In the genomic region with DNA sequence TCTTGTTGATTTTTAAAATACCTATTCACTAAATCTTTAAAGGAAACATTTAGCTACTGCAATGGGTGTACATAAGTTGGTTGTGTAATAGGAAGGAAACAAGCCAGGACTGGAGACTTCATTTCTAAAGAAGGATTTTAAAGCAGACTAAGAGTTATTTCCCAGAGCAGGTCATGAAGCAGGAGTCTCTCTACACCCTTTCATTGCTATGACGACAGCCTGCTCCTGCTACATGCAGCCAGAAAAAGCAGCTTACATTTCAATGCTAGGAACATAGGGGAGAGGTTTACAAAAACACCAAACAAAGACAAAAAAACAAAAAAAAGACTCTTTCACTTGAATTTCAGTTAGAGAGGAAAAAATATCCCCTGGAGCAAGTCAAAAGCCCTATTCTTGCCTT, we compare ENCODE assay signal across 15 cellular contexts. TPM values are rescaled to one million over a fixed set of nuclear protein-coding genes. Genes with fewer than 3 reads are reported as not detected.
DNase-seq lines count a peak whose midpoint lies in the region; ATAC-seq and TF ChIP-seq lines count a peak whose summit lies in the region.
"Had no signal": no experiment of that assay in that cellular context is flagged by ENCODE, and none has a peak within 500 bp of the region (broad histone marks: within the 10 kb centered on the region; RNA-seq: fewer than 3 reads in every experiment).

No MANE protein-coding gene starts in this region.

- POLR2A ChIA-PET in CD8-positive, alpha-beta memory T cell (lab: Charles Lee) = no interaction called here

- peaks cover 22% of the 10 kb centered on the region for H3F3A ChIP-seq in neural progenitor cell (ENCODE audit: low read depth)

- no peaks in the 10 kb centered on the region for H3K79me2 ChIP-seq in neural progenitor cell (ENCODE audit: low read depth)

- no peak overlapping the region for H3K9ac ChIP-seq in neural progenitor cell

- peak; percentile 35 to 47 for TF ChIP-seq POLR2A in gastroesophageal sphincter (IDR thresholded peaks at IDR 0.05)

- H3K27me3 ChIP-seq in gastroesophageal sphincter (no peaks in the 10 kb centered on the region), neural progenitor cell (peaks cover 38% of the 10 kb centered on the region)
- H3K27me3 ChIP-seq in CD8-positive, alpha-beta memory T cell (ENCODE audit: insufficient read depth, low read length, poor library complexity, severe bottlenecking) = no peaks in the 10 kb centered on the region

- H3K4me3 Mint-ChIP-seq in neural progenitor cell = no peak overlapping the region
- H3K4me3 Mint-ChIP-seq in CD8-positive, alpha-beta memory T cell = no peak overlapping the region
- H3K4me3 Mint-ChIP-seq: activated naive CD4-positive, alpha-beta T cell treated with anti-CD3 and anti-CD28 coated beads for 36 hours; HFFc6 had no signal

- H3K36me3 ChIP-seq in gastroesophageal sphincter (no peaks in the 10 kb centered on the region), neural progenitor cell (no peaks in the 10 kb centered on the region), urinary bladder (ENCODE audit: insufficient read depth) (peaks cover 2% of the 10 kb centered on the region)
- H3K36me3 ChIP-seq in CD8-positive, alpha-beta memory T cell (ENCODE audit: insufficient read depth, low read length) = no peaks in the 10 kb centered on the region

- TF ChIP-seq CTCF in gastroesophageal sphincter (IDR thresholded peaks at IDR 0.05) (no peak), neural progenitor cell (IDR thresholded peaks at IDR 0.05) (no peak)

- peak; percentile 69 for ATAC-seq in gastroesophageal sphincter
- ATAC-seq: activated CD4-positive, CD25-positive, alpha-beta regulatory T cell treated with anti-CD3 and anti-CD28 coated beads, Interleukin-2, amount 50 U/mL, for 24 hours had no signal

- CTCF ChIA-PET in CD8-positive, alpha-beta memory T cell (lab: Charles Lee) = no interaction called here

- H3K4me3 ChIP-seq in gastroesophageal sphincter (peak overlapping the region; percentile 57 to 91), neural progenitor cell (no peak overlapping the region), urinary bladder (ENCODE audit: low read depth, low read length) (peak overlapping the region; percentile 59)
- no peak overlapping the region for H3K4me3 ChIP-seq in CD8-positive, alpha-beta memory T cell (ENCODE audit: low read length)

- H3K27me3 Mint-ChIP-seq in neural progenitor cell (ENCODE audit: insufficient read depth, low read depth) = peaks cover 6% of the 10 kb centered on the region
- no peaks in the 10 kb centered on the region for H3K27me3 Mint-ChIP-seq in CD8-positive, alpha-beta memory T cell

- H3K9me3 ChIP-seq in gastroesophageal sphincter (no peaks in the 10 kb centered on the region), neural progenitor cell (ENCODE audit: low read depth) (no peaks in the 10 kb centered on the region)
- H3K9me3 ChIP-seq in CD8-positive, alpha-beta memory T cell (ENCODE audit: low read length) = no peaks in the 10 kb centered on the region

- H2AFZ ChIP-seq in neural progenitor cell (replicated peaks) = peak overlapping the region; percentile 4

- H4K20me1 ChIP-seq in neural progenitor cell (ENCODE audit: low read depth) = no peaks in the 10 kb centered on the region

- 0 to 14% methylated on average over 1 of the region's 1 CpG for WGBS in gastroesophageal sphincter (ENCODE audit: low coverage in 1 of 2), 2 donors
- 5% methylated on average over 1 of the region's 1 CpG for WGBS in urinary bladder

- H3K27ac ChIP-seq in gastroesophageal sphincter (peak overlapping the region; percentile 91 to 99 (median 96)), neural progenitor cell (peak overlapping the region; percentile 59), urinary bladder (ENCODE audit: low read depth) (peak overlapping the region; percentile 84)
- H3K27ac ChIP-seq in CD8-positive, alpha-beta memory T cell (ENCODE audit: low read depth, low read length) = no peak overlapping the region
- H3K27ac ChIP-seq: HL-60 had no signal

- peak overlapping the region; percentile 59 for H3K4me2 ChIP-seq in neural progenitor cell

- peaks cover 7% of the 10 kb centered on the region for H3K36me3 Mint-ChIP-seq in neural progenitor cell
- peaks cover 0 to 9% (median 0%) of the 10 kb centered on the region in 3 donors for H3K36me3 Mint-ChIP-seq in CD8-positive, alpha-beta memory T cell

- peaks cover 65% of the 10 kb centered on the region for H3K4me1 Mint-ChIP-seq in neural progenitor cell
- no peaks in the 10 kb centered on the region for H3K4me1 Mint-ChIP-seq in CD8-positive, alpha-beta memory T cell

- H3K27ac Mint-ChIP-seq in neural progenitor cell = peak overlapping the region; percentile 70
- H3K27ac Mint-ChIP-seq in CD8-positive, alpha-beta memory T cell = no peak overlapping the region
- H3K27ac Mint-ChIP-seq: activated naive CD4-positive, alpha-beta T cell treated with anti-CD3 and anti-CD28 coated beads for 36 hours; HFFc6 had no signal

- no peak for TF ChIP-seq EP300 in gastroesophageal sphincter (IDR thresholded peaks at IDR 0.05)

- DNase-seq in NCI-H1092 treated with DMSO at 0.1 percent for 48 hours (lab: John Stamatoyannopoulos, UW) = peak; percentile 14
- DNase-seq in NCI-H1092 (lab: John Stamatoyannopoulos, UW) = no peak
- peak; percentile 58 for DNase-seq in neural progenitor cell (ENCODE audit: low spot score)
- DNase-seq in stimulated activated CD8-positive, alpha-beta memory T cell treated with anti-CD3 and anti-CD28 coated beads, Interleukin-4, amount 100 ng/mL, for 48 hours = no peak
- DNase-seq in CD8-positive, alpha-beta memory T cell = no peak
- DNase-seq in NCI-H2227 (lab: John Stamatoyannopoulos, UW; ENCODE audit: unreplicated experiment) = no peak
- DNase-seq: 8988T; activated naive CD4-positive, alpha-beta T cell treated with anti-CD3 and anti-CD28 coated beads for 36 hours; HFFc6; NCI-H1436; SHP77 had no signal

- peaks cover 19% of the 10 kb centered on the region for H3K9me3 Mint-ChIP-seq in neural progenitor cell
- H3K9me3 Mint-ChIP-seq in CD8-positive, alpha-beta memory T cell = peaks cover 6 to 23% (median 10%) of the 10 kb centered on the region in 5 donors

- peaks cover 4 to 58% (median 31%) of the 10 kb centered on the region in 3 donors for H3K4me1 ChIP-seq in gastroesophageal sphincter
- H3K4me1 ChIP-seq in neural progenitor cell = peaks cover 38% of the 10 kb centered on the region
- peaks cover 1% of the 10 kb centered on the region for H3K4me1 ChIP-seq in urinary bladder (ENCODE audit: insufficient read depth)
- H3K4me1 ChIP-seq in CD8-positive, alpha-beta memory T cell (ENCODE audit: insufficient read depth, low read length) = no peaks in the 10 kb centered on the region

RNA-seq across cellular contexts. Expression of a gene that starts 3.5 kb away (rescaled TPM):
- total RNA-seq in gastroesophageal sphincter = 1,000 to 10,000 TPM; 1,558 to 2,335 (median 1,828) TPM
- total RNA-seq in neural progenitor cell (ENCODE audit: low replicate concordance) = 0.43 TPM in 1 of 2 replicates, not detected in the other
- total RNA-seq in urinary bladder = 783 TPM
- polyA plus RNA-seq in urinary bladder = 1,320 TPM
- not detected for total RNA-seq in CD8-positive, alpha-beta memory T cell
- polyA plus RNA-seq in CD8-positive, alpha-beta memory T cell = not detected
- total RNA-seq: activated naive CD4-positive, alpha-beta T cell treated with anti-CD3 and anti-CD28 coated beads for 36 hours; HFFc6 had no signal

Comparison
In these comparisons a context has a peak if more than half of its experiments do, and no peak if none do; other contexts are left out.
1. DNase-seq: peak in NCI-H1092 treated with DMSO at 0.1 percent for 48 hours (single experiment) and neural progenitor cell (single experiment); none in NCI-H1092 (single experiment), stimulated activated CD8-positive, alpha-beta memory T cell treated with anti-CD3 and anti-CD28 coated beads, Interleukin-4, amount 100 ng/mL, for 48 hours (single experiment), CD8-positive, alpha-beta memory T cell (0 of 5) and NCI-H2227 (single experiment).
2. H3K4me3 ChIP-seq: peak in gastroesophageal sphincter (2 of 2) and urinary bladder (single experiment); none in neural progenitor cell (single experiment) and CD8-positive, alpha-beta memory T cell (single experiment).
3. RNA of a gene that starts 3.5 kb away (total RNA-seq): 1,558 to 2,335 TPM in gastroesophageal sphincter and 783 TPM in urinary bladder (single experiment); 0.43 TPM in neural progenitor cell and not detected in CD8-positive, alpha-beta memory T cell; every median in the first group is over 100 times any median in the second.